Comparison of ENCODE assay signal across 20 cellular contexts in the genomic region with DNA sequence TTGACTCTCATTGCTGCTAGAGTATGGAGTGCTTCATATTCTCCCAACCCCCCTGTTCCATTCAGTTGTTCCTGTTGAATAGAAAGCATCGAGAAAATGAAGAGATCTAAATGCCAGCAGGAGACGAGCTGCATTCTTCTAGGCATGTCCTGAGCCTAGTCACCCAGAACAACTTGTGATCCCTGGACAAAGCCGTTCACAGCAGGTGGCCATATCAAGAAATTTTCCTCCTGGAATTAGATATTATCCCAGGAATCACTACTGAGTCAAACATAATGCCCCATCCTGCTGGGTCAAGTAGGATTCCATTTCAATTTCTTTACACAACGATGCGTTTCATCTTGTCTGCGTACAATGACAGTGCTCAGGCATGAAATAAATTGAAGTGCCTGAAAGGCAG.
A peak's percentile ranks its signal among the peaks of the same experiment; 100 is the strongest.
DNase-seq lines count a peak whose midpoint lies in the region; ATAC-seq and TF ChIP-seq lines count a peak whose summit lies in the region.
"Had no signal": no experiment of that assay in that cellular context is flagged by ENCODE, and none has a peak within 500 bp of the region (broad histone marks: within the 10 kb centered on the region; RNA-seq: fewer than 3 reads in every experiment).

No MANE protein-coding gene starts in this region.

- no peaks in the 10 kb centered on the region for H3K27me3 ChIP-seq in brain microvascular endothelial cell (replicated peaks)
- H3K27me3 ChIP-seq: right atrium auricular region, transverse colon had no signal

- no peak overlapping the region for H3K27ac ChIP-seq in brain microvascular endothelial cell
- H3K27ac ChIP-seq: C4-2B, right atrium auricular region, transverse colon had no signal

- no peak overlapping the region for H3K4me3 ChIP-seq in brain microvascular endothelial cell (ENCODE audit: low read depth, low read length)
- H3K4me3 ChIP-seq: K562, right atrium auricular region, transverse colon had no signal

- in situ Hi-C loops in ACHN (cut with HindIII; ENCODE audit: low pct_ligation_motif_present, low pct_unique_long_range_greater_than_20kb, low sequenced_read_pairs) (no loop called here), brain microvascular endothelial cell (cut with HindIII; ENCODE audit: low pct_ligation_motif_present, low sequenced_read_pairs) (no loop called here)

- DNase-seq in ACHN (peak; percentile 82), NCI-H146 treated with DMSO at 0.1 percent for 48 hours (lab: John Stamatoyannopoulos, UW; ENCODE audit: unreplicated experiment) (peak; percentile 82), WTC11 (ENCODE audit: low spot score) (no peak), left kidney (ENCODE audit: low read depth, low spot score) (peak; percentile 17), erythroblast (lab: John Stamatoyannopoulos, UW) (no peak), NCI-H1105 treated with DMSO at 0.1 percent for 48 hours (lab: John Stamatoyannopoulos, UW) (no peak), brain microvascular endothelial cell (no peak), NCI-H2029 (lab: John Stamatoyannopoulos, UW) (no peak)
- DNase-seq: activated naive CD4-positive, alpha-beta T cell treated with Interleukin-2 at 50 U/mL for 16 hours; DMS153; nephron progenitor cell; stimulated activated CD4-positive, alpha-beta T cell treated with anti-CD3 and anti-CD28 coated beads, Interleukin-15, amount 100 ng/mL, for 24 hours; stimulated activated naive B cell treated with anti-CD40 and anti-IgM and Interleukin-4, amounts not matched to agents 10 μg/mL and 1 μg/mL and 100 μg/mL, for 72 hours; T-helper 1 cell; transverse colon had no signal

- CTCF ChIA-PET in WTC11 (lab: Charles Lee), result interaction anchor here (1.3 kb wide), 1 partner anchor 324 kb away, joined by 4 read pairs; no protein-coding TSS in a partner anchor

- no peaks in the 10 kb centered on the region for H3K36me3 Mint-ChIP-seq in WTC11
- H3K36me3 Mint-ChIP-seq: mesothelial cell of epicardium; stimulated activated naive B cell treated with anti-CD40 and anti-IgM and Interleukin-4, amounts not matched to agents 10 μg/mL and 1 μg/mL and 100 μg/mL, for 72 hours had no signal

- peaks cover 64% of the 10 kb centered on the region for H3K4me1 Mint-ChIP-seq in WTC11
- H3K4me1 Mint-ChIP-seq: stimulated activated naive B cell treated with anti-CD40 and anti-IgM and Interleukin-4, amounts not matched to agents 10 μg/mL and 1 μg/mL and 100 μg/mL, for 72 hours had no signal

- H3K4me3 Mint-ChIP-seq in WTC11, result peak overlapping the region; percentile 44
- H3K4me3 Mint-ChIP-seq: mesothelial cell of epicardium; nephron progenitor cell; stimulated activated naive B cell treated with anti-CD40 and anti-IgM and Interleukin-4, amounts not matched to agents 10 μg/mL and 1 μg/mL and 100 μg/mL, for 72 hours had no signal

- H3K27me3 Mint-ChIP-seq in WTC11 (ENCODE audit: low read depth), result no peaks in the 10 kb centered on the region
- H3K27me3 Mint-ChIP-seq: stimulated activated naive B cell treated with anti-CD40 and anti-IgM and Interleukin-4, amounts not matched to agents 10 μg/mL and 1 μg/mL and 100 μg/mL, for 72 hours had no signal

- ATAC-seq in WTC11, result peak; percentile 74
- ATAC-seq: K562; Right ventricle myocardium inferior; stimulated activated naive B cell treated with anti-CD40 and anti-IgM and Interleukin-4, amounts not matched to agents 10 μg/mL and 1 μg/mL and 100 μg/mL, for 72 hours had no signal

- H3K27ac Mint-ChIP-seq in WTC11, result peak overlapping the region; percentile 91
- H3K27ac Mint-ChIP-seq: nephron progenitor cell; stimulated activated naive B cell treated with anti-CD40 and anti-IgM and Interleukin-4, amounts not matched to agents 10 μg/mL and 1 μg/mL and 100 μg/mL, for 72 hours had no signal

- POLR2A ChIA-PET in WTC11 (lab: Charles Lee), result no interaction called here

- TF ChIP-seq POLR2A in erythroblast (IDR thresholded peaks at IDR 0.05; ENCODE audit: low read length), result no peak

- no peaks in the 10 kb centered on the region for H3K36me3 ChIP-seq in brain microvascular endothelial cell (replicated peaks)
- H3K36me3 ChIP-seq: right atrium auricular region, transverse colon had no signal

- TF ChIP-seq CTCF in WTC11 (IDR thresholded peaks at IDR 0.05), result no peak
- TF ChIP-seq CTCF in brain microvascular endothelial cell (IDR thresholded peaks at IDR 0.05; ENCODE audit: low read depth, low read length, missing control alignments), result no peak

- H3K9me3 Mint-ChIP-seq in WTC11, result no peaks in the 10 kb centered on the region
- H3K9me3 Mint-ChIP-seq: mesothelial cell of epicardium, nephron progenitor cell had no signal

TF ChIP-seq in WTC11, 78 proteins besides CTCF, POLR2A, EP300 and RAD21:
- no peak for TF ChIP-seq ZNF317 (CRISPR knock-in tag; IDR thresholded peaks at IDR 0.05; ENCODE audit: borderline replicate concordance, low read depth)
- peak; percentile 77; the same call in 1 of the 2 replicates for TF ChIP-seq TEAD1 (CRISPR knock-in tag; IDR thresholded peaks at IDR 0.05)

Comparison
In these comparisons a context has a peak if more than half of its experiments do, and no peak if none do; other contexts are left out.
1. DNase-seq: peak in ACHN (single experiment), NCI-H146 treated with DMSO at 0.1 percent for 48 hours (single experiment) and left kidney (single experiment); none in WTC11 (single experiment), erythroblast (0 of 2), NCI-H1105 treated with DMSO at 0.1 percent for 48 hours (single experiment), brain microvascular endothelial cell (single experiment) and NCI-H2029 (single experiment).